ENCODE assay signal across 13 cellular contexts in genomic region chr3:47950453-47950852, GRCh38.
"Had no signal": no experiment of that assay in that cellular context is flagged by ENCODE, and none has a peak within 500 bp of the region (broad histone marks: within the 10 kb centered on the region; RNA-seq: fewer than 3 reads in every experiment).

No MANE protein-coding gene starts in this region.

- H3K9me3 ChIP-seq: body of pancreas, pancreas had no signal

- H3K4me3 ChIP-seq: body of pancreas, neural progenitor cell, pancreas had no signal

- H3K36me3 ChIP-seq: neural progenitor cell, pancreas had no signal

- ATAC-seq: activated CD4-positive, alpha-beta T cell treated with anti-CD3 and anti-CD28 coated beads for 36 hours; activated naive CD4-positive, alpha-beta T cell treated with anti-CD3 and anti-CD28 coated beads, Interleukin-2, amount 50 U/mL, for 72 hours; body of pancreas; left lobe of liver; pancreas; stimulated activated effector memory CD8-positive, alpha-beta T cell treated with anti-CD3 and anti-CD28 coated beads, Interleukin-12 subunit alpha, Interleukin-12 subunit beta, amount 100 ng/mL, for 72 hours had no signal

- DNase-seq: activated CD4-positive, alpha-beta memory T cell treated with anti-CD3 and anti-CD28 coated beads for 36 hours; activated CD4-positive, alpha-beta T cell treated with anti-CD3 and anti-CD28 coated beads for 36 hours; activated effector memory CD4-positive, alpha-beta T cell treated with anti-CD3 and anti-CD28 coated beads, Interleukin-2, amount 50 U/mL, for 16 hours; activated T-cell treated with anti-CD3 and anti-CD28 coated beads, Interleukin-2, amount 50 U/mL, for 48 hours; amygdala; body of pancreas; caudate nucleus; hippocampal formation; pancreas had no signal

- H3K4me1 ChIP-seq: neural progenitor cell had no signal

- H3K27ac ChIP-seq: body of pancreas, neural progenitor cell, pancreas had no signal

- H3K27me3 ChIP-seq: body of pancreas, neural progenitor cell, pancreas had no signal
